8 cellular contexts compared by ENCODE assay signal in the genomic region with DNA sequence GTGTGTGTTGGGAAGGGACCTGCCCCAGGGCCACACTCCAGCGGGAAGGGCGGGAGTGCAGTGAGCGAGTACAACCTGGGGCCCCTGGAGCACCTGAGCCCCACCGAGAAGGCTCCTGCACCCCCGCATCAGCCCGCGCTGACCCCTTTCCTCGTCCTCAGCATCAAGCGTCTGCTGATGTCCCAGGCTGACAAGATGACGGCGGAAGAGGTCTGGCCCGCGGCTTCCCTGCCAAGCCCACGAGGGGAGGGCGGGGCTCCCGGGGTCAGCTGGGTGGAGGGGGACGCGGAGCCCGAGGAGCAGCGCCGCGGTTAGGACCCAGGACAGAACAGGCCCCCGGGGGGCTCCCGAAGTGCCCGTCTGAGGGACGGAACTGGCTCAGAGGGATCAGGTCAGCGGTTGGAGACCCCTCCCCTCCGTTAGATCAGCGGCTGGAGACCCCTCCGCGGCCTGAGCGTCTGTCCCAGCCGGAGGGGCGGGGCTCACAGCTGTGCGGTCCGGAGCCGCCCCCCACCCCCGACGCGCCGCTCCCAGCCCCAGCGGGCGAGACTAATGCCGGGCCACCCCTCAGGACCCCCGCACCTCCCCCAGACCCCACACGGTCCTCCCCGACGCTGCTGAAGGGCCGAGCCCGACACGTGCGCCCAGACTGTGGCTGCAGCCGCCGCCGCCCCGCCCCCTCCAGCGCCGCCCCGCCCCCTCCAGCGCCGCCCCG. TPM values are rescaled to one million over a fixed set of nuclear protein-coding genes. Genes with fewer than 3 reads are reported as not detected.
A peak's percentile ranks its signal among the peaks of the same experiment; 100 is the strongest.
DNase-seq lines count a peak whose midpoint lies in the region; ATAC-seq and TF ChIP-seq lines count a peak whose summit lies in the region.

No MANE protein-coding gene starts in this region.

- no peaks in the 10 kb centered on the region for H3K36me3 Mint-ChIP-seq in activated T-cell treated with anti-CD3 and anti-CD28 coated beads, Interleukin-2, amount 50 U/mL, for 4 hours (ENCODE audit: insufficient read depth)

- peaks cover 13% of the 10 kb centered on the region for H3K4me1 Mint-ChIP-seq in activated T-cell treated with anti-CD3 and anti-CD28 coated beads, Interleukin-2, amount 50 U/mL, for 4 hours (ENCODE audit: low read depth)

- peaks cover 6% of the 10 kb centered on the region; the same call in 1 of the 2 replicates for H3K4me1 ChIP-seq in HUES64 (ENCODE audit: insufficient read depth, low read length)

- H3K4me3 Mint-ChIP-seq in activated T-cell treated with anti-CD3 and anti-CD28 coated beads, Interleukin-2, amount 50 U/mL, for 4 hours, result peak overlapping the region; percentile 71

- no peaks in the 10 kb centered on the region for H3K27me3 ChIP-seq in HUES64 (ENCODE audit: insufficient read depth, low read length)

- no peaks in the 10 kb centered on the region for H3K27me3 Mint-ChIP-seq in activated T-cell treated with anti-CD3 and anti-CD28 coated beads, Interleukin-2, amount 50 U/mL, for 4 hours (ENCODE audit: low read depth)

- H3K27ac ChIP-seq in HUES64 (ENCODE audit: low read depth, low read length), result no peak overlapping the region

- peak; percentile 53 to 58 for ATAC-seq in activated T-cell treated with anti-CD3 and anti-CD28 coated beads, Interleukin-2, amount 50 U/mL, for 4 hours
- ATAC-seq in omental fat pad (ENCODE audit: low FRiP score), result peak; percentile 40

- no peaks in the 10 kb centered on the region for H3K9me3 ChIP-seq in HUES64 (ENCODE audit: insufficient read depth, low read depth, low read length)

- DNase-seq in DMS53 (lab: John Stamatoyannopoulos, UW) (peak; percentile 93), fibroblast of the aortic adventitia (ENCODE audit: low read depth) (peak; percentile 22), omental fat pad (ENCODE audit: low spot score) (no peak), ACHN (no peak), A172 (ENCODE audit: low spot score) (no peak), middle frontal gyrus (ENCODE audit: extremely low spot score, low spot score) (no peak)
- peak; percentile 30 for DNase-seq in activated T-cell treated with anti-CD3 and anti-CD28 coated beads, Interleukin-2, amount 50 U/mL, for 4 hours

- H3K9me3 Mint-ChIP-seq in activated T-cell treated with anti-CD3 and anti-CD28 coated beads, Interleukin-2, amount 50 U/mL, for 4 hours, result no peaks in the 10 kb centered on the region

- no peak for TF ChIP-seq CTCF in fibroblast of the aortic adventitia (IDR thresholded peaks at IDR 0.05; ENCODE audit: insufficient read depth, low read length)
- no peak for TF ChIP-seq CTCF in omental fat pad (IDR thresholded peaks at IDR 0.05)

- 3% methylated on average over 46 of the region's 62 CpGs for WGBS in HUES64

- H3K4me3 ChIP-seq in HUES64 (ENCODE audit: low read length) (peak overlapping the region; percentile 59), fibroblast of the aortic adventitia (ENCODE audit: low read depth, low read length) (peak overlapping the region; percentile 57)

- in situ Hi-C loops in ACHN (cut with HindIII; ENCODE audit: low pct_ligation_motif_present, low pct_unique_long_range_greater_than_20kb, low sequenced_read_pairs), result no loop called here

- H3K36me3 ChIP-seq in HUES64 (ENCODE audit: insufficient read depth, low read length), result no peaks in the 10 kb centered on the region

- H3K9ac ChIP-seq in HUES64 (ENCODE audit: low read depth, low read length), result no peak overlapping the region

RNA-seq across cellular contexts. Expression of a gene that starts 6.7 kb away (rescaled TPM):
- polyA plus RNA-seq in HUES64 (2013, experiment 1 of 2), result 5.2 TPM
- 5.5 TPM for polyA plus RNA-seq in HUES64 (2013, experiment 2 of 2)
- 10 to 100 TPM; 13.7 to 16.0 (median 15.1) TPM for total RNA-seq in activated T-cell treated with anti-CD3 and anti-CD28 coated beads, Interleukin-2, amount 50 U/mL, for 4 hours
- 11.0 and 20.4 TPM in 2 replicates for total RNA-seq in fibroblast of the aortic adventitia (ENCODE audit: low replicate concordance)
- 10 to 100 TPM in 1 of 4 donors, 1 to 10 TPM in 3; 8.7 to 19.0 (median 9.4) TPM for total RNA-seq in omental fat pad
- total RNA-seq in A172 (2014; rRNA removed; shearing (Covaris generic)), result 19.0 and 25.0 TPM in 2 replicates

RNA-seq across cellular contexts. Expression of a gene that starts 7.0 kb away (rescaled TPM):
- 393 TPM for polyA plus RNA-seq in HUES64 (2013, experiment 1 of 2)
- 422 TPM for polyA plus RNA-seq in HUES64 (2013, experiment 2 of 2)
- 100 to 1,000 TPM; 227 to 249 (median 244) TPM for total RNA-seq in activated T-cell treated with anti-CD3 and anti-CD28 coated beads, Interleukin-2, amount 50 U/mL, for 4 hours
- 74.3 and 195 TPM in 2 replicates for total RNA-seq in fibroblast of the aortic adventitia (ENCODE audit: low replicate concordance)
- 100 to 1,000 TPM in 2 of 4 donors, 10 to 100 TPM in 2; 54.3 to 147 (median 107) TPM for total RNA-seq in omental fat pad
- 118 and 201 TPM in 2 replicates for total RNA-seq in A172 (2014; rRNA removed; shearing (Covaris generic))

RNA-seq across cellular contexts. Expression of a gene that starts 7.9 kb away (rescaled TPM):
- 2.3 TPM for polyA plus RNA-seq in HUES64 (2013, experiment 1 of 2)
- polyA plus RNA-seq in HUES64 (2013, experiment 2 of 2), result 2.5 TPM
- under 1 TPM; 0.48 to 0.79 (median 0.53) TPM for total RNA-seq in activated T-cell treated with anti-CD3 and anti-CD28 coated beads, Interleukin-2, amount 50 U/mL, for 4 hours
- total RNA-seq in fibroblast of the aortic adventitia (ENCODE audit: low replicate concordance) (5.6 and 11.6 TPM in 2 replicates), omental fat pad (10 to 100 TPM in 3 of 4 donors, 1 to 10 TPM in 1; 9.4 to 21.1 (median 19.0) TPM)
- total RNA-seq in A172 (2014; rRNA removed; shearing (Covaris generic)), result 0.26 and 0.81 TPM in 2 replicates

RNA-seq across cellular contexts. Expression of a gene that starts 24.5 kb away (rescaled TPM):
- polyA plus RNA-seq in HUES64 (2013, experiment 1 of 2), result 26.7 TPM
- polyA plus RNA-seq in HUES64 (2013, experiment 2 of 2), result 34.2 TPM
- total RNA-seq in activated T-cell treated with anti-CD3 and anti-CD28 coated beads, Interleukin-2, amount 50 U/mL, for 4 hours, result 10 to 100 TPM; 20.7 to 27.8 (median 23.0) TPM
- 15.0 and 24.2 TPM in 2 replicates for total RNA-seq in fibroblast of the aortic adventitia (ENCODE audit: low replicate concordance)
- 10 to 100 TPM; 31.0 to 67.1 (median 48.8) TPM for total RNA-seq in omental fat pad
- total RNA-seq in A172 (2014; rRNA removed; shearing (Covaris generic)), result 38.4 and 56.3 TPM in 2 replicates

RNA-seq across cellular contexts. Expression of a gene that starts 55.7 kb away (rescaled TPM):
- 3.1 TPM for polyA plus RNA-seq in HUES64 (2013, experiment 1 of 2)
- polyA plus RNA-seq in HUES64 (2013, experiment 2 of 2), result 3.5 TPM
- 10 to 100 TPM in 2 of 3 donors, 1 to 10 TPM in 1; 8.3 to 10.5 (median 10.3) TPM for total RNA-seq in activated T-cell treated with anti-CD3 and anti-CD28 coated beads, Interleukin-2, amount 50 U/mL, for 4 hours
- total RNA-seq in fibroblast of the aortic adventitia (ENCODE audit: low replicate concordance) (not detected in 2 replicates), omental fat pad (1 to 10 TPM in 3 of 4 donors, under 1 TPM in 1; 0.32 to 5.6 (median 2.9) TPM)
- total RNA-seq in A172 (2014; rRNA removed; shearing (Covaris generic)), result not detected in 2 replicates

Comparison
In these comparisons a context has a peak if more than half of its experiments do, and no peak if none do; other contexts are left out.
1. DNase-seq: peak in DMS53 (single experiment), activated T-cell treated with anti-CD3 and anti-CD28 coated beads, Interleukin-2, amount 50 U/mL, for 4 hours (single experiment) and fibroblast of the aortic adventitia (single experiment); none in omental fat pad (single experiment), ACHN (single experiment), A172 (single experiment) and middle frontal gyrus (single experiment).